Comparison of ENCODE assay signal across 1 cellular context in the genomic region with DNA sequence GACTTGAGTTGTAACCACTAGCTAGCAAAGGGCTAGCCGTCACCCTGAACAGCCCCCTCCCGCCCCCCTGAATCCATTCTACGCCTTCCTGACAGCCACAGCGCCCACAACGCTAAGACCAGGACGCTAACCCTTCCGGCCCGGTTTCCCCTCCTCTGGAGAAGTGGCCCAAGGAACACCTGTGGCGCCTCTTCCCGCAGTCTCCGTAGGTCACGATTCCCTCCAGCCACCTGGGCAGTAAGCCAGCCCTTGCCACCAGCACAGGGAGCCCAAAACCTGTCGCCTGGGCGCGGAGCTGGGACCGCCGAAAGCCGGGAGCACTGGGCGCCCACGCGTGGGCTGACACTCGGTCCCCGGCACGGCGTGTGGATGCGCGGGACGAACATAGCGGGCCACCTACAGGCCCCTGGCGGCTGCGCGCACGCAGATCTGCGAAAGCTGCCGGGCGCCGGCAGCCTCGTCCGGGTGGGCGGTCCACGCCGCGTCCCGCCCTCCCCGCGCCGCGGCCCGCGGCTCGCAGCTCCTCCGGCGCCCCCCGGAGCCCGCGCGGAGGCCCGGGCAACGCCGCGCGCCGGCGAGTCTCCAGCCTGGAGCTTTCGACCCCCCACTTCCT.
TF ChIP-seq lines count a peak whose summit lies in the region.

No MANE protein-coding gene starts in this region.

TF ChIP-seq in GM12878, 131 proteins besides CTCF, POLR2A, EP300 and RAD21 (continued from another document):
- TF ChIP-seq YY1 (IDR thresholded peaks at IDR 0.05; ENCODE audit: low read depth, low read length), result peak; percentile 34; the same call in 1 of the 2 replicates
